ENCODE assay signal across 28 cellular contexts in genomic region chr6:122286512-122286911, GRCh38.
DNase-seq lines count a peak whose midpoint lies in the region; ATAC-seq and TF ChIP-seq lines count a peak whose summit lies in the region.
"Had no signal": no experiment of that assay in that cellular context is flagged by ENCODE, and none has a peak within 500 bp of the region (broad histone marks: within the 10 kb centered on the region; RNA-seq: fewer than 3 reads in every experiment).

No MANE protein-coding gene starts in this region.

- ATAC-seq in Right ventricle myocardium superior (ENCODE audit: poor library complexity) (peak; percentile 55), heart left ventricle (no peak), sciatic nerve (peak; percentile 51), GM18868 (IDR thresholded peaks at IDR 0.05; ENCODE audit: unreplicated experiment) (no peak)
- no peak for ATAC-seq in activated naive CD4-positive, alpha-beta T cell treated with anti-CD3 and anti-CD28 coated beads, Interleukin-2, amount 50 U/mL, for 72 hours
- ATAC-seq: activated CD8-positive, alpha-beta memory T cell treated with anti-CD3 and anti-CD28 coated beads, Interleukin-2, amount 10 ng/mL, durations not matched to agents 7 days and 5 days; activated T-cell treated with anti-CD3 and anti-CD28 coated beads, Interleukin-2, amount 50 U/mL, for 4 hours; naive thymus-derived CD8-positive, alpha-beta T cell had no signal

- H3K36me3 ChIP-seq in heart left ventricle (no peaks in the 10 kb centered on the region), SK-N-MC (ENCODE audit: insufficient read depth, low read length) (no peaks in the 10 kb centered on the region)
- H3K36me3 ChIP-seq: BLaER1, Peyer's patch, prostate gland, tibial nerve had no signal

- H3K36me3 Mint-ChIP-seq in activated naive CD4-positive, alpha-beta T cell treated with anti-CD3 and anti-CD28 coated beads, Interleukin-2, amount 50 U/mL, for 72 hours: no peaks in the 10 kb centered on the region
- H3K36me3 Mint-ChIP-seq: activated CD8-positive, alpha-beta memory T cell treated with anti-CD3 and anti-CD28 coated beads, Interleukin-2, amount 10 ng/mL, durations not matched to agents 7 days and 5 days; naive thymus-derived CD8-positive, alpha-beta T cell had no signal

- H3K4me3 ChIP-seq in heart left ventricle (no peak overlapping the region), SK-N-MC (no peak overlapping the region; the same call in 1 of the 2 replicates), fibroblast of mammary gland (ENCODE audit: control insufficient read depth, low read depth, low read length) (no peak overlapping the region)
- H3K4me3 ChIP-seq: BLaER1, lung, Peyer's patch, prostate gland, tibial nerve had no signal

- DNase-seq in Right ventricle myocardium superior (no peak), heart left ventricle (no peak), SK-N-MC (ENCODE audit: low read depth, low spot score) (peak; percentile 51), fibroblast of mammary gland (ENCODE audit: low read depth) (peak; percentile 30), sciatic nerve (ENCODE audit: low spot score) (no peak), HK-2 (ENCODE audit: unreplicated experiment) (no peak)
- no peak for DNase-seq in activated naive CD4-positive, alpha-beta T cell treated with anti-CD3 and anti-CD28 coated beads, Interleukin-2, amount 50 U/mL, for 72 hours (ENCODE audit: low spot score in 2 of 2)
- DNase-seq: activated B cell treated with CpG ODN at 0.5 μM for 24 hours; activated CD4-positive, alpha-beta T cell treated with anti-CD3 and anti-CD28 coated beads, Interleukin-2, amount 10 ng/mL, durations not matched to agents 7 days and 5 days; activated CD8-positive, alpha-beta memory T cell treated with anti-CD3 and anti-CD28 coated beads, Interleukin-2, amount 10 ng/mL, durations not matched to agents 7 days and 5 days; activated gamma-delta T cell; activated T-cell treated with anti-CD3 and anti-CD28 coated beads, Interleukin-2, amount 50 U/mL, for 4 hours; DMS 273 treated with DMSO at 0.1 percent for 48 hours; EL; kidney glomerular epithelial cell; naive thymus-derived CD8-positive, alpha-beta T cell; NCI-H1417 treated with DMSO at 0.1 percent for 48 hours; NCI-H2081 treated with DMSO at 0.1 percent for 48 hours; NCI-H2227 treated with DMSO at 0.1 percent for 48 hours; nucleus accumbens; Peyer's patch; SIG-M5; stimulated activated CD4-positive, alpha-beta T cell treated with anti-CD3 and anti-CD28 coated beads, Interleukin-4, amount 100 ng/mL, for 1 hour had no signal

- H3K4me1 ChIP-seq in heart left ventricle: peaks cover 0 to 4% (median 0%) of the 10 kb centered on the region in 12 donors
- H3K4me1 ChIP-seq: BLaER1, Peyer's patch, prostate gland had no signal

- TF ChIP-seq CTCF in heart left ventricle (IDR thresholded peaks at IDR 0.05): no peak
- no peak for TF ChIP-seq CTCF in fibroblast of mammary gland (conservative IDR thresholded peaks at IDR 0.05; ENCODE audit: control insufficient read depth, insufficient read depth, low read depth, low read length)

- H3K27ac ChIP-seq in heart left ventricle: no peak overlapping the region
- peak overlapping the region; percentile 12; the same call in 1 of the 2 replicates for H3K27ac ChIP-seq in SK-N-MC
- H3K27ac ChIP-seq: BLaER1, Peyer's patch, prostate gland had no signal

- no peak for TF ChIP-seq POLR2A in heart left ventricle (IDR thresholded peaks at IDR 0.05)

- H3K9me3 Mint-ChIP-seq in activated naive CD4-positive, alpha-beta T cell treated with anti-CD3 and anti-CD28 coated beads, Interleukin-2, amount 50 U/mL, for 72 hours: no peaks in the 10 kb centered on the region
- H3K9me3 Mint-ChIP-seq: activated B cell treated with CpG ODN at 0.5 μM for 24 hours; activated CD4-positive, alpha-beta T cell treated with anti-CD3 and anti-CD28 coated beads, Interleukin-2, amount 10 ng/mL, durations not matched to agents 7 days and 5 days; activated T-cell treated with anti-CD3 and anti-CD28 coated beads, Interleukin-2, amount 50 U/mL, for 4 hours; naive thymus-derived CD8-positive, alpha-beta T cell had no signal

- H3K9ac ChIP-seq in SK-N-MC (ENCODE audit: insufficient read length): no peak overlapping the region
- H3K9ac ChIP-seq: BLaER1 had no signal

- intact Hi-C loops in Right ventricle myocardium superior (cut with DNase I) (no loop called here), heart left ventricle (cut with DNase I) (loop anchor here in 1 of 10 donors (10.0 kb wide), 1 partner anchor 862 kb away; no protein-coding TSS in a partner anchor), sciatic nerve (cut with DNase I) (no loop called here)

- H3K27me3 ChIP-seq in heart left ventricle: no peaks in the 10 kb centered on the region
- H3K27me3 ChIP-seq: BLaER1, Peyer's patch, tibial nerve had no signal

- no peak overlapping the region for H3K27ac Mint-ChIP-seq in activated naive CD4-positive, alpha-beta T cell treated with anti-CD3 and anti-CD28 coated beads, Interleukin-2, amount 50 U/mL, for 72 hours
- H3K27ac Mint-ChIP-seq: activated B cell treated with CpG ODN at 0.5 μM for 24 hours; activated CD4-positive, alpha-beta T cell treated with anti-CD3 and anti-CD28 coated beads, Interleukin-2, amount 10 ng/mL, durations not matched to agents 7 days and 5 days; activated CD8-positive, alpha-beta memory T cell treated with anti-CD3 and anti-CD28 coated beads, Interleukin-2, amount 10 ng/mL, durations not matched to agents 7 days and 5 days; naive thymus-derived CD8-positive, alpha-beta T cell had no signal

- H3K9me3 ChIP-seq in heart left ventricle (no peaks in the 10 kb centered on the region), SK-N-MC (ENCODE audit: low read depth, low read length) (no peaks in the 10 kb centered on the region)
- H3K9me3 ChIP-seq: BLaER1, Peyer's patch, prostate gland, tibial nerve had no signal

Comparison
In these comparisons a context has a peak if more than half of its experiments do, and no peak if none do; other contexts are left out.
1. ATAC-seq: peak in Right ventricle myocardium superior (single experiment) and sciatic nerve (single experiment); none in heart left ventricle (0 of 4), activated naive CD4-positive, alpha-beta T cell treated with anti-CD3 and anti-CD28 coated beads, Interleukin-2, amount 50 U/mL, for 72 hours (0 of 2) and GM18868 (single experiment).
2. DNase-seq: peak in SK-N-MC (single experiment) and fibroblast of mammary gland (single experiment); none in Right ventricle myocardium superior (single experiment), heart left ventricle (0 of 5), sciatic nerve (single experiment), activated naive CD4-positive, alpha-beta T cell treated with anti-CD3 and anti-CD28 coated beads, Interleukin-2, amount 50 U/mL, for 72 hours (0 of 2) and HK-2 (single experiment).